ENCODE assay signal across 6 cellular contexts in the genomic region with DNA sequence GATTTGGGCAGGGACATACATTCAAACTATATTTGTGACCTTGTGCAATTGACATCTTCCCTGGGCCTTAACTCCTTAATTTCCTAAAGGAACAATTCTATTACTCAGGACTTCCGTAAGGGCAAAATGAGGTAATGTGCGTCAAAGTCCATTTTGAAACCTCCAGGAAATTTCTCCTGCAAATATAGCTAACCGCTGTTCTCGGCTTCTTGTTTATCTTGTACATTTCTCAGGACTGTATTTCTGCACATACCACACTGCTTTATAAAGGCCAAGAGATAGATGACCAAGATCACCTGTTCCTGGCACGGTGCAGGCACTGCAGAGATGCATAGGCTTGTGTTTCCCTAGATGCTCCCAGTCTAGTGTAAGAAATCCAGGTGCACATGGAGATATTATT.
"Had no signal": no experiment of that assay in that cellular context is flagged by ENCODE, and none has a peak within 500 bp of the region (broad histone marks: within the 10 kb centered on the region; RNA-seq: fewer than 3 reads in every experiment).

No MANE protein-coding gene starts in this region.

- H3K4me3 ChIP-seq: K562 had no signal

- FAIRE-seq: HepG2, HTR-8/SVneo, K562 had no signal

- ATAC-seq: HepG2, K562 had no signal

- DNase-seq: IMR-90, KBM-7, KG1 had no signal
